In genomic region chr1:28190996-28191645, GRCh38 we compare ENCODE assay signal across 15 cellular contexts. TPM values are rescaled to one million over a fixed set of nuclear protein-coding genes. Genes with fewer than 3 reads are reported as not detected.
A peak's percentile ranks its signal among the peaks of the same experiment; 100 is the strongest.
DNase-seq lines count a peak whose midpoint lies in the region; ATAC-seq and TF ChIP-seq lines count a peak whose summit lies in the region.
"Had no signal": no experiment of that assay in that cellular context is flagged by ENCODE, and none has a peak within 500 bp of the region (broad histone marks: within the 10 kb centered on the region; RNA-seq: fewer than 3 reads in every experiment).

No MANE protein-coding gene starts in this region.

- no peaks in the 10 kb centered on the region for H3K27me3 Mint-ChIP-seq in naive thymus-derived CD8-positive, alpha-beta T cell

- H3K4me3 Mint-ChIP-seq in naive thymus-derived CD8-positive, alpha-beta T cell: no peak overlapping the region

- TF ChIP-seq POLR2A in heart left ventricle (IDR thresholded peaks at IDR 0.05): no peak

- H3K27me3 ChIP-seq in heart left ventricle: no peaks in the 10 kb centered on the region
- H3K27me3 ChIP-seq in right cardiac atrium (ENCODE audit: control insufficient read depth, insufficient read depth): no peaks in the 10 kb centered on the region
- H3K27me3 ChIP-seq: foreskin keratinocyte had no signal

- peaks cover 0 to 15% (median 5%) of the 10 kb centered on the region in 12 donors for H3K4me1 ChIP-seq in heart left ventricle
- H3K4me1 ChIP-seq in right cardiac atrium (ENCODE audit: control insufficient read depth, insufficient read depth, low read length): no peaks in the 10 kb centered on the region
- H3K4me1 ChIP-seq: parathyroid adenoma had no signal

- peaks cover 0 to 9% (median 3%) of the 10 kb centered on the region in 3 donors for H3K36me3 Mint-ChIP-seq in naive thymus-derived CD8-positive, alpha-beta T cell

- intact Hi-C loops in heart left ventricle (cut with DNase I) (loop anchor here in 1 of 10 donors (10.0 kb wide), 1 partner anchor 326 kb away; no protein-coding TSS in a partner anchor), cardiac septum (cut with DNase I) (no loop called here), right cardiac atrium (cut with DNase I) (loop anchor here in 1 of 4 donors (10.0 kb wide), 1 partner anchor 96 kb away; no protein-coding TSS in a partner anchor)

- 53 to 57% (median 55%) methylated on average over 12 of the region's 12 CpGs for WGBS in heart left ventricle, 4 donors
- 57% methylated on average over 12 of the region's 12 CpGs for WGBS in right cardiac atrium

- ATAC-seq in heart left ventricle (peak in 3 of 4 donors; percentile 56 to 88 (median 71)), right cardiac atrium (peak; percentile 72 to 91)
- ATAC-seq in naive thymus-derived CD8-positive, alpha-beta T cell: no peak
- ATAC-seq: foreskin keratinocyte had no signal

- peaks cover 1 to 7% (median 5%) of the 10 kb centered on the region in 4 donors for H3K4me1 Mint-ChIP-seq in naive thymus-derived CD8-positive, alpha-beta T cell

- H3K9me3 ChIP-seq in heart left ventricle (no peaks in the 10 kb centered on the region), right cardiac atrium (ENCODE audit: control insufficient read depth, low read length) (no peaks in the 10 kb centered on the region)

- POLR2A ChIA-PET in naive thymus-derived CD8-positive, alpha-beta T cell (lab: Charles Lee): no interaction called here

- TF ChIP-seq CTCF in heart left ventricle (IDR thresholded peaks at IDR 0.05): no peak

- H3K27ac ChIP-seq in heart left ventricle (peak overlapping the region in 8 of 12 donors; percentile 3 to 62 (median 40)), right cardiac atrium (ENCODE audit: low read length) (no peak overlapping the region)
- H3K27ac ChIP-seq: foreskin keratinocyte, parathyroid adenoma had no signal

- no peaks in the 10 kb centered on the region for H3K9me3 Mint-ChIP-seq in naive thymus-derived CD8-positive, alpha-beta T cell
- H3K9me3 Mint-ChIP-seq: activated T-helper 2 cell treated with anti-CD3 and anti-CD28 coated beads, Interferon-gamma antibody, Interleukin-2, Interleukin-4, amounts not matched to agents 10 μg/mL and 5 μg/mL and 100 μg/mL, durations not matched to agents 14 hours and 24 hours and 36 hours had no signal

- H3K27ac Mint-ChIP-seq in naive thymus-derived CD8-positive, alpha-beta T cell: no peak overlapping the region
- H3K27ac Mint-ChIP-seq: activated T-helper 2 cell treated with anti-CD3 and anti-CD28 coated beads, Interferon-gamma antibody, Interleukin-2, Interleukin-4, amounts not matched to agents 10 μg/mL and 5 μg/mL and 100 μg/mL, durations not matched to agents 14 hours and 24 hours and 36 hours had no signal

- H3K4me3 ChIP-seq in heart left ventricle: no peak overlapping the region
- H3K4me3 ChIP-seq in right cardiac atrium (ENCODE audit: low read length): no peak overlapping the region

- DNase-seq in heart left ventricle (no peak), cardiac septum (ENCODE audit: low spot score) (no peak), UCSD-AML1 (lab: John Stamatoyannopoulos, UW; ENCODE audit: unreplicated experiment) (peak; percentile 28), right cardiac atrium (peak in 1 of 3 donors; percentile 73), HuH-7 (ENCODE audit: low spot score) (no peak), SHP77 (lab: John Stamatoyannopoulos, UW) (no peak)
- no peak for DNase-seq in stimulated activated CD4-positive, alpha-beta T cell treated with anti-CD3 and anti-CD28 coated beads, Interleukin-12 subunit alpha, Interleukin-12 subunit beta, amount 100 ng/mL, for 4 hours
- no peak for DNase-seq in naive thymus-derived CD8-positive, alpha-beta T cell
- DNase-seq: AML-193, aorta, foreskin keratinocyte, NCI-H187, T1000 had no signal

- H3K36me3 ChIP-seq in heart left ventricle: no peaks in the 10 kb centered on the region

RNA-seq across cellular contexts. Expression of gene PTAFR, which starts 14.6 kb away (rescaled TPM):
- 10 to 100 TPM in 2 of 9 donors, 1 to 10 TPM in 7; 1.5 to 23.5 (median 2.2) TPM for total RNA-seq in heart left ventricle
- polyA plus RNA-seq in heart left ventricle: 1 to 10 TPM in 1 of 2 donors, under 1 TPM in 1; 0.42 to 2.1 TPM
- 2.2 TPM for total RNA-seq in cardiac septum
- 1 to 10 TPM; 2.0 to 3.6 (median 3.0) TPM for total RNA-seq in right cardiac atrium
- 0.52 TPM for polyA plus RNA-seq in right cardiac atrium
- 1 to 10 TPM in 1 of 2 experiments, under 1 TPM in 1; 0.70 to 1.1 TPM for total RNA-seq in naive thymus-derived CD8-positive, alpha-beta T cell
- under 1 TPM; 0.34 to 0.84 (median 0.68) TPM for polyA plus RNA-seq in naive thymus-derived CD8-positive, alpha-beta T cell

RNA-seq across cellular contexts. Expression of gene DNAJC8, which starts 41.7 kb away (rescaled TPM):
- total RNA-seq in heart left ventricle: 10 to 100 TPM; 47.1 to 66.9 (median 58.4) TPM
- polyA plus RNA-seq in heart left ventricle: 10 to 100 TPM; 53.8 to 84.9 TPM
- 54.1 TPM for total RNA-seq in cardiac septum
- 10 to 100 TPM; 63.4 to 71.6 (median 64.1) TPM for total RNA-seq in right cardiac atrium
- 78.3 TPM for polyA plus RNA-seq in right cardiac atrium
- 10 to 100 TPM; 68.1 to 79.4 TPM for total RNA-seq in naive thymus-derived CD8-positive, alpha-beta T cell
- 100 to 1,000 TPM; 145 to 156 (median 151) TPM for polyA plus RNA-seq in naive thymus-derived CD8-positive, alpha-beta T cell

RNA-seq across cellular contexts. Expression of gene ATP5IF1, which starts 44.8 kb away (rescaled TPM):
- total RNA-seq in heart left ventricle (100 to 1,000 TPM; 209 to 865 (median 423) TPM), cardiac septum (423 TPM), right cardiac atrium (100 to 1,000 TPM; 244 to 514 (median 404) TPM)
- polyA plus RNA-seq in heart left ventricle (1,000 to 10,000 TPM in 1 of 2 donors, 100 to 1,000 TPM in 1; 286 to 3,101 TPM), right cardiac atrium (1,557 TPM)
- 100 to 1,000 TPM; 113 to 120 TPM for total RNA-seq in naive thymus-derived CD8-positive, alpha-beta T cell
- polyA plus RNA-seq in naive thymus-derived CD8-positive, alpha-beta T cell: 100 to 1,000 TPM; 468 to 666 (median 606) TPM

Comparison
In these comparisons a context has a peak if more than half of its experiments do, and no peak if none do; other contexts are left out.
1. ATAC-seq: peak in heart left ventricle (3 of 4) and right cardiac atrium (2 of 2); none in naive thymus-derived CD8-positive, alpha-beta T cell (0 of 2).